In the genomic region with DNA sequence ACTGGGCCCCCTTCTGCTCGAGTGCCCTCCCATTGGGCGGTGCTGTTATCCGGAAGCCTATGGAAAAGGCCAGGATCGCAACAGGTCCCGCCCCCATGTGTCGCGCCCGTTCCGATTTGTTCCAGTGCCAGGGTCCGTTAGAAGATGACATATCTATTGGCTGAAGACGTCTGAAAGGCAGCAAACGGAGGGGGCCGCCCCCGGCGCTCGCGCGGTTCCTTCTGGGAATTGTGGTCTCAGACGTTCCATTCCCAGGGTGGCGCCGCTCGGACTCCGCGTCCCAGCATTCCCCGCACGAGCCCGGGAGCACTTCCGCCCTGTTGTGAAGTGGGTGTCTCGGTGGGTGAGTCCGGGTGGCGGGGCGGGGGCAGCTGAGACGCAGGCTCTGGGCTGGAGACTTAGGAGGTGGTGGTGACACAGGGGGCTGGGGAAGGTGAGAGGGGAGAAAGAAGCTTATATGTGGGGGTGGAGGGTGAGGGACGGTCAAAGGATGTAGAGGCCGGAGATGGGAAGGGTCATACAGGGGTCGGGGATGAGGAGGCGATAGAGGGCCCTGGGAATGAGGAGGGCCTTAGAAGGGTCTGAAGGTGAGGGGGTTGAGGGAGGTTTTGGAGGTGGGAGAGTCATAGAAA, we compare ENCODE assay signal across 8 cellular contexts. TPM values are rescaled to one million over a fixed set of nuclear protein-coding genes. Genes with fewer than 3 reads are reported as not detected.
DNase-seq lines count a peak whose midpoint lies in the region; ATAC-seq, FAIRE-seq and TF ChIP-seq lines count a peak whose summit lies in the region.

A gene (plus strand): TSS at position 297 of the 632 bp plus-strand sequence. CDS start 6,644 bp downstream, outside the sequence.

- no peak for TF ChIP-seq CTCF in hepatocyte (IDR thresholded peaks at IDR 0.05; ENCODE audit: poor library complexity)

- H3K9ac ChIP-seq in rectal smooth muscle tissue (ENCODE audit: low read length): peak within 1 kb of the TSS; percentile 42

- H3K4me2 ChIP-seq in hepatocyte: peak within 1 kb of the TSS; percentile 87

- H4K20me1 ChIP-seq in hepatocyte (ENCODE audit: insufficient read depth, poor library complexity, severe bottlenecking): no peaks in the 10 kb centered on the region

- no peaks in the 10 kb centered on the region for H3K9me3 ChIP-seq in hepatocyte (ENCODE audit: low read depth)
- no peaks in the 10 kb centered on the region for H3K9me3 ChIP-seq in aorta (ENCODE audit: control insufficient read depth, low read length)

- H2AFZ ChIP-seq in hepatocyte: peak within 1 kb of the TSS; percentile 56

- H3K36me3 ChIP-seq in hepatocyte (replicated peaks; ENCODE audit: insufficient read depth, low read depth) (no peaks in the 10 kb centered on the region), rectal smooth muscle tissue (ENCODE audit: control insufficient read depth, insufficient read depth, low read length) (no peaks in the 10 kb centered on the region), aorta (ENCODE audit: control insufficient read depth in 1 of 2, insufficient read depth in 2 of 2, low read length in 1 of 2) (no peaks in the 10 kb centered on the region)

- peak; percentile 73 for DNase-seq in GM18507 (ENCODE audit: extremely low spot score, insufficient read length, low read depth)
- peak; percentile 94 for DNase-seq in NCI-H2029 (lab: John Stamatoyannopoulos, UW)
- DNase-seq in T-helper 9 cell: peak; percentile 64
- peak; percentile 99 for DNase-seq in astrocyte of the hippocampus (ENCODE audit: low read depth, low spot score)
- peak; percentile 98 for DNase-seq in hepatocyte (ENCODE audit: low spot score)
- DNase-seq in aorta: peak; percentile 98 to 99

- 4% methylated on average over 33 of the region's 37 CpGs for WGBS in hepatocyte (ENCODE audit: low lambda C conversion rate, missing lambda C conversion rate)
- WGBS in aorta, 2 donors: 0% methylated on average over 37 of the region's 37 CpGs

- intact Hi-C loops in aorta (cut with DNase I): loop anchor here in 1 of 2 donors (5.0 kb wide), 2 partner anchors 105 to 140 kb away; no protein-coding TSS in a partner anchor

- peak within 1 kb of the TSS; percentile 31 for H3K4me3 ChIP-seq in hepatocyte
- peak within 1 kb of the TSS; percentile 80 for H3K4me3 ChIP-seq in rectal smooth muscle tissue (ENCODE audit: low read length)
- H3K4me3 ChIP-seq in aorta (ENCODE audit: low read length in 2 of 2): peak within 1 kb of the TSS; percentile 5 to 55

- H3K27me3 ChIP-seq in hepatocyte (no peaks in the 10 kb centered on the region), rectal smooth muscle tissue (ENCODE audit: control insufficient read depth, insufficient read depth, low read length) (no peaks in the 10 kb centered on the region), aorta (ENCODE audit: control insufficient read depth in 1 of 2, insufficient read depth in 2 of 2, low read length in 1 of 2) (no peaks in the 10 kb centered on the region)

- peaks cover 6% of the 10 kb centered on the region for H3K4me1 ChIP-seq in hepatocyte (ENCODE audit: insufficient read depth)
- H3K4me1 ChIP-seq in rectal smooth muscle tissue (ENCODE audit: control insufficient read depth, insufficient read depth, low read length): peaks cover 11% of the 10 kb centered on the region
- H3K4me1 ChIP-seq in aorta (ENCODE audit: control insufficient read depth in 1 of 2, insufficient read depth in 2 of 2, low read length in 2 of 2): peaks cover 5 to 10% of the 10 kb centered on the region in 2 donors

- ATAC-seq in HG02973 (IDR thresholded peaks at IDR 0.05; ENCODE audit: unreplicated experiment): peak; percentile 88
- peak; percentile 94 for ATAC-seq in aorta (ENCODE audit: low FRiP score)

- H3K79me2 ChIP-seq in hepatocyte: peaks cover 15% of the 10 kb centered on the region

- no peaks in the 10 kb centered on the region for H3K9me2 ChIP-seq in hepatocyte (replicated peaks; ENCODE audit: insufficient read depth)

- FAIRE-seq in GM18507 (lab: Jason Lieb, UNC): peak; percentile 96

- H3K27ac ChIP-seq in hepatocyte (peak within 1 kb of the TSS; percentile 26), rectal smooth muscle tissue (ENCODE audit: low read depth, low read length) (peak within 1 kb of the TSS; percentile 80), aorta (ENCODE audit: low read depth in 1 of 2, low read length in 2 of 2) (peak within 1 kb of the TSS; percentile 47 to 74)

RNA-seq across cellular contexts. Expression of the gene that starts here (rescaled TPM):
- total RNA-seq in hepatocyte (6.6 and 6.8 TPM in 2 replicates), aorta (1 to 10 TPM; 5.9 to 8.0 TPM)
- polyA plus RNA-seq in hepatocyte (0.98 and 1.5 TPM in 2 replicates), aorta (1 to 10 TPM; 2.1 to 2.2 TPM)

Comparison
In these comparisons a context has a peak if more than half of its experiments do, and no peak if none do; other contexts are left out.
1. Peak in every context shown above with its lines: DNase-seq, ATAC-seq, H3K4me3 ChIP-seq and H3K27ac ChIP-seq.
2. H3K27ac ChIP-seq: peak in every context shown above with its lines; median percentile 80 in rectal smooth muscle tissue; 60 in aorta; 26 in hepatocyte.
3. H3K4me3 ChIP-seq: peak in every context shown above with its lines; median percentile 80 in rectal smooth muscle tissue; 31 in hepatocyte; 30 in aorta.